30 cellular contexts compared by ENCODE assay signal in genomic region chr1:178389441-178389840, GRCh38.
DNase-seq lines count a peak whose midpoint lies in the region; TF ChIP-seq lines count a peak whose summit lies in the region.
"Had no signal": no experiment of that assay in that cellular context is flagged by ENCODE, and none has a peak within 500 bp of the region (broad histone marks: within the 10 kb centered on the region; RNA-seq: fewer than 3 reads in every experiment).

No MANE protein-coding gene starts in this region.

- H3K36me3 ChIP-seq in skeletal muscle satellite cell (ENCODE audit: insufficient read depth, low read length) = peaks cover 7% of the 10 kb centered on the region
- H3K36me3 ChIP-seq: MG63, ovary, suprapubic skin, upper lobe of left lung had no signal

- H3K36me3 Mint-ChIP-seq in chondrocyte (ENCODE audit: low read depth) = peaks cover 2% of the 10 kb centered on the region

- no peaks in the 10 kb centered on the region for H3K9me3 ChIP-seq in skeletal muscle satellite cell (replicated peaks; ENCODE audit: low read length)
- H3K9me3 ChIP-seq: Caco-2, MG63, ovary, suprapubic skin, upper lobe of left lung had no signal

- no peak overlapping the region for H3K4me3 Mint-ChIP-seq in chondrocyte (ENCODE audit: unreplicated experiment)
- H3K4me3 Mint-ChIP-seq: activated B cell treated with CpG ODN at 0.5 μM for 24 hours; activated naive CD8-positive, alpha-beta T cell treated with anti-CD3 and anti-CD28 coated beads, Interleukin-2, amount 50 U/mL, for 24 hours; nephron progenitor cell had no signal

- H3K27ac ChIP-seq in coronary artery = no peak overlapping the region
- H3K27ac ChIP-seq: foreskin keratinocyte, ovary, RWPE1, suprapubic skin, upper lobe of left lung had no signal

- no peak overlapping the region for H3K9ac ChIP-seq in skeletal muscle satellite cell (ENCODE audit: low read depth, low read length)

- H3K4me3 ChIP-seq in foreskin fibroblast (ENCODE audit: low read depth in 1 of 2, low read length in 2 of 2) = no peak overlapping the region
- H3K4me3 ChIP-seq in skeletal muscle satellite cell (ENCODE audit: low read length) = no peak overlapping the region
- H3K4me3 ChIP-seq in coronary artery = no peak overlapping the region
- H3K4me3 ChIP-seq: lung, MG63, ovary, smooth muscle cell, suprapubic skin, upper lobe of left lung had no signal

- no peaks in the 10 kb centered on the region for H3K27me3 ChIP-seq in skeletal muscle satellite cell (ENCODE audit: control insufficient read depth, insufficient read depth, low read length)
- H3K27me3 ChIP-seq: foreskin keratinocyte, MG63, ovary, suprapubic skin, upper lobe of left lung had no signal

- peaks cover 21% of the 10 kb centered on the region for H3K4me1 ChIP-seq in skeletal muscle satellite cell (ENCODE audit: control insufficient read depth, insufficient read depth, low read length)
- H3K4me1 ChIP-seq: foreskin keratinocyte had no signal

- TF ChIP-seq CTCF in chondrocyte (IDR thresholded peaks at IDR 0.05) (no peak), foreskin fibroblast (IDR thresholded peaks at IDR 0.05; ENCODE audit: low read depth, low read length) (no peak), coronary artery (IDR thresholded peaks at IDR 0.05) (no peak)

- peak overlapping the region; percentile 34 for H3K4me2 ChIP-seq in skeletal muscle satellite cell (ENCODE audit: low read length)
- H3K4me2 ChIP-seq: smooth muscle cell had no signal

- DNase-seq in OCI-M1 (lab: John Stamatoyannopoulos, UW) (peak; percentile 19), chondrocyte (ENCODE audit: low spot score) (no peak), foreskin fibroblast (peak; percentile 19 to 57), SIG-M5 (lab: John Stamatoyannopoulos, UW) (no peak), coronary artery (ENCODE audit: low spot score) (no peak)
- DNase-seq in central memory CD4-positive, alpha-beta T cell = no peak
- DNase-seq: activated B cell treated with CpG ODN at 0.5 μM for 24 hours; activated CD4-positive, alpha-beta T cell treated with anti-CD3 and anti-CD28 coated beads, Interleukin-2, amount 50 U/mL, for 1 hour; activated naive CD4-positive, alpha-beta T cell; activated naive CD8-positive, alpha-beta T cell treated with anti-CD3 and anti-CD28 coated beads, Interleukin-2, amount 50 U/mL, for 24 hours; C1 segment of cervical spinal cord; Caco-2; DMS53; effector CD4-positive, alpha-beta T cell; foreskin keratinocyte; GOT3; KG1; MG63; NCI-H1105 treated with DMSO at 0.1 percent for 48 hours; NCI-H1930; NCI-H510A treated with DMSO at 0.1 percent for 48 hours; nephron progenitor cell; ovary; stimulated activated naive CD4-positive, alpha-beta T cell treated with Interleukin-2 at 50 U/mL for 16 hours; upper lobe of left lung had no signal

- peaks cover 35% of the 10 kb centered on the region for H3K4me1 Mint-ChIP-seq in chondrocyte (ENCODE audit: low read depth)
- H3K4me1 Mint-ChIP-seq: activated B cell treated with CpG ODN at 0.5 μM for 24 hours; activated naive CD8-positive, alpha-beta T cell treated with anti-CD3 and anti-CD28 coated beads, Interleukin-2, amount 50 U/mL, for 24 hours had no signal

- H3K27me3 Mint-ChIP-seq in chondrocyte (ENCODE audit: low read depth) = no peaks in the 10 kb centered on the region
- H3K27me3 Mint-ChIP-seq: activated B cell treated with CpG ODN at 0.5 μM for 24 hours; activated naive CD8-positive, alpha-beta T cell treated with anti-CD3 and anti-CD28 coated beads, Interleukin-2, amount 50 U/mL, for 24 hours had no signal

- H3K9me3 Mint-ChIP-seq in chondrocyte (ENCODE audit: low read depth) = no peaks in the 10 kb centered on the region
- H3K9me3 Mint-ChIP-seq: activated B cell treated with CpG ODN at 0.5 μM for 24 hours; activated naive CD8-positive, alpha-beta T cell treated with anti-CD3 and anti-CD28 coated beads, Interleukin-2, amount 50 U/mL, for 24 hours; nephron progenitor cell had no signal

- H3K27ac Mint-ChIP-seq in chondrocyte (ENCODE audit: unreplicated experiment) = peak overlapping the region; percentile 78
- H3K27ac Mint-ChIP-seq: activated B cell treated with CpG ODN at 0.5 μM for 24 hours; activated naive CD8-positive, alpha-beta T cell treated with anti-CD3 and anti-CD28 coated beads, Interleukin-2, amount 50 U/mL, for 24 hours had no signal

Comparison
In these comparisons a context has a peak if more than half of its experiments do, and no peak if none do; other contexts are left out.
1. DNase-seq: peak in OCI-M1 (single experiment) and foreskin fibroblast (2 of 2); none in chondrocyte (single experiment), SIG-M5 (single experiment), coronary artery (single experiment) and central memory CD4-positive, alpha-beta T cell (single experiment).